9 cellular contexts compared by ENCODE assay signal in the genomic region with DNA sequence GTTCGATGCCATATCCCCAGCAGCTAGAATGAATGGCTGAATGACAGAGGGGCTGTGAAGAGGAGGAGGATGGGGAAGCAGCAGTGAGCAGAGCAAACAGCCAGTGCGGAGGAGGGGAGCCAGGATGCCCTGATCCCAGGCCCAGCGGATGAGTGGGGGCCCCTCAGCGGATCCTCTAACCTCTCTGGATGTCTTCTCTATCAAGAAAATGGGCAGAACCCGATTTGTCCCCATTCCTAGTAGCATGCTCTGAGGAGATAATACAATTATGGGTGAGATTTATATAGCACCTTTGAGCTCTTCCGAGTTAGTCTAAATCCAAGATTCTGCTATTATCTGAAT. TPM values are rescaled to one million over a fixed set of nuclear protein-coding genes. Genes with fewer than 3 reads are reported as not detected.
A peak's percentile ranks its signal among the peaks of the same experiment; 100 is the strongest.
DNase-seq lines count a peak whose midpoint lies in the region; ATAC-seq and TF ChIP-seq lines count a peak whose summit lies in the region.
"Had no signal": no experiment of that assay in that cellular context is flagged by ENCODE, and none has a peak within 500 bp of the region (broad histone marks: within the 10 kb centered on the region; RNA-seq: fewer than 3 reads in every experiment).

No MANE protein-coding gene starts in this region.

- H3F3A ChIP-seq in GM23338 (replicated peaks; ENCODE audit: low read depth) = peaks cover 41% of the 10 kb centered on the region

- peak overlapping the region; percentile 99 for H3K27ac ChIP-seq in GM23338 (ENCODE audit: low read depth)
- peak overlapping the region; percentile 97 to 99 (median 98) for H3K27ac ChIP-seq in gastrocnemius medialis

- peak overlapping the region; percentile 99 for H3K27ac Mint-ChIP-seq in GM23338
- peak overlapping the region; percentile 85 for H3K27ac Mint-ChIP-seq in activated CD8-positive, alpha-beta T cell treated with anti-CD3 and anti-CD28 coated beads, Interleukin-2, amount 10 ng/mL, durations not matched to agents 7 days and 5 days
- H3K27ac Mint-ChIP-seq in glutamatergic neuron (ENCODE audit: unreplicated experiment) = peak overlapping the region; percentile 90

- H2AFZ ChIP-seq in GM23338 = no peak overlapping the region

- peaks cover 94% of the 10 kb centered on the region for H3K4me1 Mint-ChIP-seq in GM23338
- peaks cover 94% of the 10 kb centered on the region for H3K4me1 Mint-ChIP-seq in activated CD8-positive, alpha-beta T cell treated with anti-CD3 and anti-CD28 coated beads, Interleukin-2, amount 10 ng/mL, durations not matched to agents 7 days and 5 days (ENCODE audit: low read depth)
- peaks cover 66% of the 10 kb centered on the region for H3K4me1 Mint-ChIP-seq in glutamatergic neuron (ENCODE audit: low read depth, unreplicated experiment)

- ATAC-seq in GM23338 (peak; percentile 0; the same call in 2 of the 3 replicates), gastrocnemius medialis (no peak), HG03045 (IDR thresholded peaks at IDR 0.05; ENCODE audit: unreplicated experiment) (no peak), HG03108 (IDR thresholded peaks at IDR 0.05; ENCODE audit: unreplicated experiment) (no peak)
- no peak for ATAC-seq in activated CD8-positive, alpha-beta T cell treated with anti-CD3 and anti-CD28 coated beads, Interleukin-2, amount 10 ng/mL, durations not matched to agents 7 days and 5 days
- ATAC-seq: GM12878 had no signal

- no peak for TF ChIP-seq CTCF in GM23338 (conservative IDR thresholded peaks at IDR 0.05; ENCODE audit: low read depth in 2 of 2)
- TF ChIP-seq CTCF in glutamatergic neuron (IDR thresholded peaks at IDR 0.05; ENCODE audit: partially characterized antibody, unreplicated experiment) = no peak
- no peak for TF ChIP-seq CTCF in gastrocnemius medialis (IDR thresholded peaks at IDR 0.05 in 4 of 5, conservative IDR thresholded peaks at IDR 0.05 in 1 of 5)

- peaks cover 8% of the 10 kb centered on the region for H4K20me1 ChIP-seq in GM23338 (replicated peaks; ENCODE audit: insufficient read depth)

- peak overlapping the region; percentile 74 for H3K4me2 ChIP-seq in GM23338

- H3K4me1 ChIP-seq in GM23338 (ENCODE audit: insufficient read depth) (peaks cover 82% of the 10 kb centered on the region), gastrocnemius medialis (peaks cover 93 to 94% of the 10 kb centered on the region in 2 donors)

- H3K36me3 ChIP-seq in GM23338 (ENCODE audit: insufficient read depth) (no peaks in the 10 kb centered on the region), gastrocnemius medialis (no peaks in the 10 kb centered on the region)

- peak overlapping the region; percentile 44 for H3K4me3 ChIP-seq in GM23338
- H3K4me3 ChIP-seq in gastrocnemius medialis = peak overlapping the region in 3 of 4 donors; percentile 3 to 27 (median 26)
- H3K4me3 ChIP-seq: GM12878 had no signal

- DNase-seq in GM23338 (ENCODE audit: low spot score) (no peak), glutamatergic neuron (no peak), gastrocnemius medialis (no peak), SKM-1 (lab: John Stamatoyannopoulos, UW; ENCODE audit: unreplicated experiment) (no peak), DMS53 (lab: John Stamatoyannopoulos, UW) (no peak)
- no peak for DNase-seq in activated CD8-positive, alpha-beta T cell treated with anti-CD3 and anti-CD28 coated beads, Interleukin-2, amount 10 ng/mL, durations not matched to agents 7 days and 5 days

- H3K36me3 Mint-ChIP-seq in GM23338 (ENCODE audit: low read depth) (peaks cover 11% of the 10 kb centered on the region), glutamatergic neuron (ENCODE audit: unreplicated experiment) (no peaks in the 10 kb centered on the region)
- peaks cover 11% of the 10 kb centered on the region for H3K36me3 Mint-ChIP-seq in activated CD8-positive, alpha-beta T cell treated with anti-CD3 and anti-CD28 coated beads, Interleukin-2, amount 10 ng/mL, durations not matched to agents 7 days and 5 days (ENCODE audit: low read depth)

- H3K27me3 ChIP-seq in GM23338 (ENCODE audit: insufficient read depth) (no peaks in the 10 kb centered on the region), gastrocnemius medialis (no peaks in the 10 kb centered on the region)

- H3K9me3 ChIP-seq in gastrocnemius medialis = no peaks in the 10 kb centered on the region

- TF ChIP-seq POLR2A in gastrocnemius medialis (IDR thresholded peaks at IDR 0.05) = peak in 1 of 2 donors; percentile 5

- H3K9me2 ChIP-seq in GM23338 (ENCODE audit: insufficient read depth) = no peaks in the 10 kb centered on the region

- H3K9me3 Mint-ChIP-seq in GM23338 (no peaks in the 10 kb centered on the region), glutamatergic neuron (ENCODE audit: unreplicated experiment) (peaks cover 11% of the 10 kb centered on the region)
- H3K9me3 Mint-ChIP-seq in activated CD8-positive, alpha-beta T cell treated with anti-CD3 and anti-CD28 coated beads, Interleukin-2, amount 10 ng/mL, durations not matched to agents 7 days and 5 days (ENCODE audit: insufficient read depth) = no peaks in the 10 kb centered on the region

- H3K79me2 ChIP-seq in GM23338 (replicated peaks; ENCODE audit: insufficient read depth) = peaks cover 57% of the 10 kb centered on the region

- POLR2A ChIA-PET in activated CD8-positive, alpha-beta T cell treated with anti-CD3 and anti-CD28 coated beads, Interleukin-2, amount 10 ng/mL, durations not matched to agents 7 days and 5 days (lab: Charles Lee) = interaction anchor here (0.6 to 14.6 kb wide), 11 partner anchors 10 to 61 kb away, joined by 3 to 329 read pairs (median 6); partner anchors contain the start of genes PXN, RNU4-1, RNU4-2 and RPLP0

- in situ Hi-C loops in gastrocnemius medialis (cut with MboI; ENCODE audit: low sequenced_read_pairs in 4 of 4) = no loop called here

- intact Hi-C loops in gastrocnemius medialis (cut with DNase I; ENCODE audit: low total_unique reads) = loop anchor here (1.0 kb wide), 1 partner anchor 60 kb away; the partner anchor contains the start of gene RNU4-2

- peak overlapping the region; percentile 55 for H3K4me3 Mint-ChIP-seq in GM23338
- peak overlapping the region; percentile 62 for H3K4me3 Mint-ChIP-seq in activated CD8-positive, alpha-beta T cell treated with anti-CD3 and anti-CD28 coated beads, Interleukin-2, amount 10 ng/mL, durations not matched to agents 7 days and 5 days
- peak overlapping the region; percentile 74 for H3K4me3 Mint-ChIP-seq in glutamatergic neuron (ENCODE audit: unreplicated experiment)

- H3K27me3 Mint-ChIP-seq in GM23338 (ENCODE audit: insufficient read depth, low read depth, poor library complexity) = peaks cover 52% of the 10 kb centered on the region
- H3K27me3 Mint-ChIP-seq in activated CD8-positive, alpha-beta T cell treated with anti-CD3 and anti-CD28 coated beads, Interleukin-2, amount 10 ng/mL, durations not matched to agents 7 days and 5 days (ENCODE audit: low read depth) = no peaks in the 10 kb centered on the region
- H3K27me3 Mint-ChIP-seq in glutamatergic neuron (ENCODE audit: unreplicated experiment) = peaks cover 17% of the 10 kb centered on the region

- CTCF ChIA-PET in activated CD8-positive, alpha-beta T cell treated with anti-CD3 and anti-CD28 coated beads, Interleukin-2, amount 10 ng/mL, durations not matched to agents 7 days and 5 days (lab: Charles Lee) = interaction anchor here (1.0 to 9.6 kb wide), 6 partner anchors 9 to 71 kb away, joined by 5 to 922 read pairs (median 52); partner anchors contain the start of genes PXN, RNU4-1, RNU4-2 and RPLP0

TF ChIP-seq in GM23338, 12 proteins besides CTCF, POLR2A, EP300 and RAD21:
- TF ChIP-seq ZNF331 (CRISPR knock-in tag; IDR thresholded peaks at IDR 0.05; ENCODE audit: low read depth) (no peak), JUNB (IDR thresholded peaks at IDR 0.05; ENCODE audit: unreplicated experiment) (no peak), CREB1 (CRISPR knock-in tag; IDR thresholded peaks at IDR 0.05; ENCODE audit: low read depth) (no peak), EZH2phosphoT487 (IDR thresholded peaks at IDR 0.05; ENCODE audit: unreplicated experiment) (no peak), ZNF114 (CRISPR knock-in tag; IDR thresholded peaks at IDR 0.05) (no peak)

RNA-seq across cellular contexts. Expression of gene RPLP0, which starts 30.0 kb away (rescaled TPM):
- total RNA-seq in GM23338 (2014; rRNA removed; shearing (Covaris generic)) = 4,855 and 4,916 TPM in 2 replicates
- polyA plus RNA-seq in GM23338 (2016; fragmentation: Nextera tagmentation; extraction: Ambion mirVana) = 2,219 and 2,404 TPM in 2 replicates
- 1,000 to 10,000 TPM; 2,051 to 2,121 TPM for total RNA-seq in activated CD8-positive, alpha-beta T cell treated with anti-CD3 and anti-CD28 coated beads, Interleukin-2, amount 10 ng/mL, durations not matched to agents 7 days and 5 days
- total RNA-seq in glutamatergic neuron (ENCODE audit: unreplicated experiment) = 1,238 TPM
- total RNA-seq in gastrocnemius medialis = 1,000 to 10,000 TPM; 2,008 to 3,982 (median 3,189) TPM

RNA-seq across cellular contexts. Expression of gene PXN, which starts 34.6 kb away (rescaled TPM):
- total RNA-seq in GM23338 (2014; rRNA removed; shearing (Covaris generic)) = 69.3 and 76.0 TPM in 2 replicates
- 38.4 and 39.0 TPM in 2 replicates for polyA plus RNA-seq in GM23338 (2016; fragmentation: Nextera tagmentation; extraction: Ambion mirVana)
- 100 to 1,000 TPM; 123 to 127 TPM for total RNA-seq in activated CD8-positive, alpha-beta T cell treated with anti-CD3 and anti-CD28 coated beads, Interleukin-2, amount 10 ng/mL, durations not matched to agents 7 days and 5 days
- total RNA-seq in glutamatergic neuron (ENCODE audit: unreplicated experiment) (39.5 TPM), gastrocnemius medialis (100 to 1,000 TPM in 1 of 4 donors, 10 to 100 TPM in 3; 48.8 to 102 (median 77.9) TPM)

RNA-seq across cellular contexts. Expression of gene GCN1, which starts 36.4 kb away (rescaled TPM):
- 141 and 177 TPM in 2 replicates for total RNA-seq in GM23338 (2014; rRNA removed; shearing (Covaris generic))
- polyA plus RNA-seq in GM23338 (2016; fragmentation: Nextera tagmentation; extraction: Ambion mirVana) = 18.0 and 18.2 TPM in 2 replicates
- total RNA-seq in activated CD8-positive, alpha-beta T cell treated with anti-CD3 and anti-CD28 coated beads, Interleukin-2, amount 10 ng/mL, durations not matched to agents 7 days and 5 days = 100 to 1,000 TPM; 109 to 112 TPM
- total RNA-seq in glutamatergic neuron (ENCODE audit: unreplicated experiment) (173 TPM), gastrocnemius medialis (10 to 100 TPM; 58.2 to 99.7 (median 87.4) TPM)
